ENCODE assay signal across 23 cellular contexts in genomic region chr1:168266644-168267186, GRCh38. TPM values are rescaled to one million over a fixed set of nuclear protein-coding genes. Genes with fewer than 3 reads are reported as not detected.
DNase-seq lines count a peak whose midpoint lies in the region; ATAC-seq and TF ChIP-seq lines count a peak whose summit lies in the region.
"Had no signal": no experiment of that assay in that cellular context is flagged by ENCODE, and none has a peak within 500 bp of the region (broad histone marks: within the 10 kb centered on the region; RNA-seq: fewer than 3 reads in every experiment).

No MANE protein-coding gene starts in this region.

- peaks cover 15% of the 10 kb centered on the region for H3K4me1 Mint-ChIP-seq in osteocyte (ENCODE audit: unreplicated experiment)
- H3K4me1 Mint-ChIP-seq: stimulated activated memory B cell treated with anti-CD40 and anti-IgM and Interleukin-4, amounts not matched to agents 10 μg/mL and 1 μg/mL and 100 μg/mL, for 72 hours had no signal

- DNase-seq in Daoy (ENCODE audit: low read depth) (peak; percentile 27), NCI-H226 (peak; percentile 62), glomerular visceral epithelial cell (ENCODE audit: extremely low spot score) (peak; percentile 12), HEK293T (ENCODE audit: extremely low spot score) (no peak), NCI-H2081 treated with DMSO at 0.1 percent for 48 hours (lab: John Stamatoyannopoulos, UW) (no peak), osteocyte (ENCODE audit: extremely low spot score, unreplicated experiment) (no peak)
- DNase-seq: activated CD4-positive, alpha-beta T cell treated with anti-CD3 and anti-CD28 coated beads for 48 hours; activated naive CD4-positive, alpha-beta T cell treated with anti-CD3 and anti-CD28 coated beads, Interleukin-2, amount 10 ng/mL, durations not matched to agents 7 days and 5 days; amniotic stem cell; H9; heart right ventricle; Kasumi-1; midbrain; naive thymus-derived CD8-positive, alpha-beta T cell; NCI-H1092 treated with DMSO at 0.1 percent for 48 hours; NCI-H2029; retina; stimulated activated CD4-positive, alpha-beta T cell treated with anti-CD3 and anti-CD28 coated beads, Interleukin-4, amount 100 ng/mL, for 1 hour had no signal

- no peak overlapping the region for H3K27ac Mint-ChIP-seq in osteocyte (ENCODE audit: unreplicated experiment)
- H3K27ac Mint-ChIP-seq: activated naive CD4-positive, alpha-beta T cell treated with anti-CD3 and anti-CD28 coated beads, Interleukin-2, amount 10 ng/mL, durations not matched to agents 7 days and 5 days; H9; naive thymus-derived CD8-positive, alpha-beta T cell; stimulated activated memory B cell treated with anti-CD40 and anti-IgM and Interleukin-4, amounts not matched to agents 10 μg/mL and 1 μg/mL and 100 μg/mL, for 72 hours; T-helper 1 cell treated with Interleukin-12 subunit alpha and Interleukin-12 subunit beta and Interleukin-4 antibody, amounts not matched to agents 30 μg/mL and 1 μg/mL, for 36 hours had no signal

- ATAC-seq in SK-N-SH treated with all-trans-retinoic acid at 6 μM for 48 hours, result peak; percentile 54
- no peak for ATAC-seq in GM19035 (IDR thresholded peaks at IDR 0.05; ENCODE audit: unreplicated experiment)
- ATAC-seq: heart right ventricle; naive thymus-derived CD8-positive, alpha-beta T cell; Panc1; stimulated activated memory B cell treated with anti-CD40 and anti-IgM and Interleukin-4, amounts not matched to agents 10 μg/mL and 1 μg/mL and 100 μg/mL, for 72 hours had no signal

- POLR2A ChIA-PET in HEK293T (lab: Yijun Ruan, JAX), result no interaction called here

- CTCF ChIA-PET in HEK293T (lab: Yijun Ruan, JAX), result interaction anchor here (0.8 kb wide), 1 partner anchor 13 kb away, joined by 3 read pairs; no protein-coding TSS in a partner anchor

- H3K36me3 Mint-ChIP-seq in osteocyte (ENCODE audit: unreplicated experiment), result peaks cover 5% of the 10 kb centered on the region

- no peaks in the 10 kb centered on the region for H3K9me3 Mint-ChIP-seq in osteocyte (ENCODE audit: unreplicated experiment)
- H3K9me3 Mint-ChIP-seq: T-helper 1 cell treated with Interleukin-12 subunit alpha and Interleukin-12 subunit beta and Interleukin-4 antibody, amounts not matched to agents 30 μg/mL and 1 μg/mL, for 36 hours had no signal

- no peak for TF ChIP-seq CTCF in osteocyte (IDR thresholded peaks at IDR 0.05)

- no peaks in the 10 kb centered on the region for H3K27me3 Mint-ChIP-seq in osteocyte (ENCODE audit: unreplicated experiment)
- H3K27me3 Mint-ChIP-seq: activated naive CD4-positive, alpha-beta T cell treated with anti-CD3 and anti-CD28 coated beads, Interleukin-2, amount 10 ng/mL, durations not matched to agents 7 days and 5 days; naive thymus-derived CD8-positive, alpha-beta T cell; stimulated activated memory B cell treated with anti-CD40 and anti-IgM and Interleukin-4, amounts not matched to agents 10 μg/mL and 1 μg/mL and 100 μg/mL, for 72 hours had no signal

- no peak overlapping the region for H3K4me3 Mint-ChIP-seq in osteocyte (ENCODE audit: unreplicated experiment)
- H3K4me3 Mint-ChIP-seq: activated naive CD4-positive, alpha-beta T cell treated with anti-CD3 and anti-CD28 coated beads, Interleukin-2, amount 10 ng/mL, durations not matched to agents 7 days and 5 days; H9; naive thymus-derived CD8-positive, alpha-beta T cell; stimulated activated memory B cell treated with anti-CD40 and anti-IgM and Interleukin-4, amounts not matched to agents 10 μg/mL and 1 μg/mL and 100 μg/mL, for 72 hours; T-helper 1 cell treated with Interleukin-12 subunit alpha and Interleukin-12 subunit beta and Interleukin-4 antibody, amounts not matched to agents 30 μg/mL and 1 μg/mL, for 36 hours had no signal

TF ChIP-seq in SK-N-SH treated with all-trans-retinoic acid at 6 μM for 48 hours, 23 proteins besides CTCF, POLR2A, EP300 and RAD21 (continues in another document):
- TF ChIP-seq GLIS3 (CRISPR knock-in tag; IDR thresholded peaks at IDR 0.05), result no peak
- TF ChIP-seq CREB5 (CRISPR knock-in tag; IDR thresholded peaks at IDR 0.05; ENCODE audit: low read depth), result no peak
- no peak for TF ChIP-seq PATZ1 (CRISPR knock-in tag; IDR thresholded peaks at IDR 0.05; ENCODE audit: borderline replicate concordance)
- no peak for TF ChIP-seq TCF4 (CRISPR knock-in tag; IDR thresholded peaks at IDR 0.05; ENCODE audit: borderline replicate concordance)
- no peak for TF ChIP-seq ISL1 (CRISPR knock-in tag; IDR thresholded peaks at IDR 0.05)
- no peak for TF ChIP-seq ARNTL (CRISPR knock-in tag; IDR thresholded peaks at IDR 0.05; ENCODE audit: borderline replicate concordance, low read depth)
- no peak for TF ChIP-seq TOX (CRISPR knock-in tag; IDR thresholded peaks at IDR 0.05; ENCODE audit: borderline replicate concordance)

TF ChIP-seq in HEK293T, 16 proteins besides CTCF, POLR2A, EP300 and RAD21:
- no peak for TF ChIP-seq L3MBTL2 (conservative IDR thresholded peaks at IDR 0.05)
TF ChIP-seq in HEK293T: peak in this region for 0.

RNA-seq across cellular contexts. Expression of gene TBX19, which starts 14.0 kb away (rescaled TPM):
- total RNA-seq in Daoy (2014; rRNA removed; shearing (Covaris generic)), result 0.57 and 1.1 TPM in 2 replicates
- total RNA-seq in osteocyte, result 2.5 and 3.5 TPM in 2 replicates

RNA-seq across cellular contexts. Expression of gene SFT2D2, which starts 40.9 kb away (rescaled TPM):
- 13.7 and 14.2 TPM in 2 replicates for total RNA-seq in Daoy (2014; rRNA removed; shearing (Covaris generic))
- 93.0 and 99.6 TPM in 2 replicates for total RNA-seq in osteocyte

Comparison
In these comparisons a context has a peak if more than half of its experiments do, and no peak if none do; other contexts are left out.
1. DNase-seq: peak in Daoy (single experiment), NCI-H226 (single experiment) and glomerular visceral epithelial cell (single experiment); none in HEK293T (single experiment), NCI-H2081 treated with DMSO at 0.1 percent for 48 hours (single experiment) and osteocyte (single experiment).